Comparison of ENCODE assay signal across 9 cellular contexts in genomic region chr2:168119519-168120141, GRCh38.
DNase-seq lines count a peak whose midpoint lies in the region; ATAC-seq and TF ChIP-seq lines count a peak whose summit lies in the region.
"Had no signal": no experiment of that assay in that cellular context is flagged by ENCODE, and none has a peak within 500 bp of the region (broad histone marks: within the 10 kb centered on the region; RNA-seq: fewer than 3 reads in every experiment).

No MANE protein-coding gene starts in this region.

- no peak overlapping the region for H3K4me3 ChIP-seq in AG10803 (ENCODE audit: low read length)
- H3K4me3 ChIP-seq in brain microvascular endothelial cell (ENCODE audit: low read depth, low read length) = no peak overlapping the region
- H3K4me3 ChIP-seq: SJSA1 had no signal

- no peaks in the 10 kb centered on the region for H3K9me3 Mint-ChIP-seq in type B pancreatic cell

- peak; percentile 52 for ATAC-seq in HG02938 (IDR thresholded peaks at IDR 0.05; ENCODE audit: unreplicated experiment)
- ATAC-seq in left lobe of liver = peak; percentile 82

- H3K4me1 Mint-ChIP-seq in type B pancreatic cell (ENCODE audit: unreplicated experiment) = peaks cover 3% of the 10 kb centered on the region

- peak; percentile 65 for DNase-seq in AG10803 (ENCODE audit: low read depth)
- peak; percentile 12 for DNase-seq in GM10266 (ENCODE audit: extremely low spot score)
- DNase-seq in NCI-H345 treated with DMSO at 0.1 percent for 48 hours (lab: John Stamatoyannopoulos, UW; ENCODE audit: unreplicated experiment) = peak; percentile 48
- DNase-seq in brain microvascular endothelial cell = peak; percentile 69
- no peak for DNase-seq in left lobe of liver (ENCODE audit: low spot score)
- DNase-seq in type B pancreatic cell (ENCODE audit: extremely low spot score, unreplicated experiment) = no peak
- no peak for DNase-seq in activated CD4-positive, CD25-positive, alpha-beta regulatory T cell (lab: John Stamatoyannopoulos, UW)

- H3K27me3 ChIP-seq in brain microvascular endothelial cell (replicated peaks) = no peaks in the 10 kb centered on the region
- H3K27me3 ChIP-seq: SJSA1 had no signal

- peaks cover 5% of the 10 kb centered on the region for H3K36me3 ChIP-seq in brain microvascular endothelial cell (replicated peaks)

- TF ChIP-seq CTCF in AG10803 (conservative IDR thresholded peaks at IDR 0.05; ENCODE audit: low read length) (peak; percentile 81), GM10266 (IDR thresholded peaks at IDR 0.05; ENCODE audit: control insufficient read depth, insufficient read depth, low read depth, missing control alignments) (peak; percentile 55), brain microvascular endothelial cell (IDR thresholded peaks at IDR 0.05; ENCODE audit: low read depth, low read length, missing control alignments) (peak; percentile 69), type B pancreatic cell (conservative IDR thresholded peaks at IDR 0.05) (peak; percentile 80)

- in situ Hi-C loops in brain microvascular endothelial cell (cut with HindIII; ENCODE audit: low pct_ligation_motif_present, low sequenced_read_pairs) = no loop called here

- H3K4me3 Mint-ChIP-seq in type B pancreatic cell = no peak overlapping the region

- no peaks in the 10 kb centered on the region for H3K27me3 Mint-ChIP-seq in type B pancreatic cell

- H3K27ac ChIP-seq in brain microvascular endothelial cell = no peak overlapping the region
- H3K27ac ChIP-seq: SJSA1 had no signal

- no peak overlapping the region for H3K27ac Mint-ChIP-seq in type B pancreatic cell

- H3K36me3 Mint-ChIP-seq in type B pancreatic cell = peaks cover 9% of the 10 kb centered on the region

Comparison
In these comparisons a context has a peak if more than half of its experiments do, and no peak if none do; other contexts are left out.
1. DNase-seq: peak in AG10803 (single experiment), GM10266 (single experiment), NCI-H345 treated with DMSO at 0.1 percent for 48 hours (single experiment) and brain microvascular endothelial cell (single experiment); none in left lobe of liver (single experiment), type B pancreatic cell (single experiment) and activated CD4-positive, CD25-positive, alpha-beta regulatory T cell (0 of 4).
2. Peak in every context shown above with its lines, with median percentiles within 50 percentile points of each other: CTCF ChIP-seq.